25 cellular contexts compared by ENCODE assay signal in the genomic region with DNA sequence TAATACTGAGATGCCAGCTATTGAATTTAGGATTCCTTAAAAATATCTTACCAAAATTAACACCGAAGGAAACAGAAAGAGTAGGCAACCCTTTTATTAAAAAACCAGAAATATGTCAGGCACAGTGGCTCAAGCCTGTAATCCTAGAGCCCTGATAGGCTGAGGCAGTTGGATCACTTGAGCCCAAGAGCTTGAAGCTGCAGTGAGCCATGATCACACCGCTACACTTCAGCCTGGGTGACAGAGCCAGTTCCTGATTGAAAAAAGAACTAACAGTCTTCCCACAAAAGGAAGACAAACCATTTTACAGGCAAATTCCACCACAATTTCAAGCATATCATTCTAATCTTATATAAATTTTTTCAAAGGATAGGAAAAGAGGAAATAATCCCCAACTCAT. TPM values are rescaled to one million over a fixed set of nuclear protein-coding genes. Genes with fewer than 3 reads are reported as not detected.
"Had no signal": no experiment of that assay in that cellular context is flagged by ENCODE, and none has a peak within 500 bp of the region (broad histone marks: within the 10 kb centered on the region; RNA-seq: fewer than 3 reads in every experiment).

No MANE protein-coding gene starts in this region.

- H3K4me1 Mint-ChIP-seq: naive thymus-derived CD8-positive, alpha-beta T cell had no signal

- H3K27me3 ChIP-seq: left lung, ovary, right atrium auricular region, right lobe of liver, stomach, testis, tibial artery, uterus had no signal

- H3K36me3 ChIP-seq: ovary, uterus had no signal

- H3K4me1 ChIP-seq: left lung, lower lobe of right lung, right atrium auricular region, right lobe of liver, stomach, testis, tibial artery, uterus had no signal

- H3K4me3 Mint-ChIP-seq: immature natural killer cell; naive thymus-derived CD8-positive, alpha-beta T cell; stimulated activated naive B cell treated with anti-CD40 and anti-IgM and Interleukin-4, amounts not matched to agents 10 μg/mL and 1 μg/mL and 100 μg/mL, for 72 hours had no signal

- H3K27ac Mint-ChIP-seq: progenitor cell of endocrine pancreas; stimulated activated naive B cell treated with anti-CD40 and anti-IgM and Interleukin-4, amounts not matched to agents 10 μg/mL and 1 μg/mL and 100 μg/mL, for 72 hours had no signal

- DNase-seq: hypothalamus; immature natural killer cell; kidney; left colon; left lung; lower lobe of right lung; mammary epithelial cell; mesenchymal stem cell; naive thymus-derived CD8-positive, alpha-beta T cell; ovary; right lobe of liver; stimulated activated CD4-positive, alpha-beta T cell treated with anti-CD3 and anti-CD28 coated beads, Interleukin-12 subunit alpha, Interleukin-12 subunit beta, amount 100 ng/mL, for 4 hours; stimulated activated CD4-positive, alpha-beta T cell treated with anti-CD3 and anti-CD28 coated beads, Interleukin-15, amount 100 ng/mL, for 24 hours; stimulated activated CD4-positive, alpha-beta T cell treated with anti-CD3 and anti-CD28 coated beads, Interleukin-2, amount 100 ng/mL, for 24 hours; stimulated activated CD4-positive, alpha-beta T cell treated with anti-CD3 and anti-CD28 coated beads, Interleukin-4, amount 100 ng/mL, for 1 hour; stimulated activated naive B cell treated with anti-CD40 and anti-IgM and Interleukin-4, amounts not matched to agents 10 μg/mL and 1 μg/mL and 100 μg/mL, for 72 hours; stimulated activated naive CD8-positive, alpha-beta T cell treated with anti-CD3 and anti-CD28 coated beads, Interleukin-15, Interleukin-2, amounts not matched to agents 100 U/mL and 50 U/mL, for 24 hours; stomach; testis; tibial artery; trophoblast cell; uterus had no signal

- H3K9me3 Mint-ChIP-seq: immature natural killer cell had no signal

- H3K27ac ChIP-seq: left lung, lower lobe of right lung, ovary, right atrium auricular region, right lobe of liver, stomach, testis, tibial artery, uterus had no signal

- H3K9me3 ChIP-seq: right lobe of liver, testis, uterus had no signal

- H3K27me3 Mint-ChIP-seq: naive thymus-derived CD8-positive, alpha-beta T cell; progenitor cell of endocrine pancreas; stimulated activated naive B cell treated with anti-CD40 and anti-IgM and Interleukin-4, amounts not matched to agents 10 μg/mL and 1 μg/mL and 100 μg/mL, for 72 hours had no signal

- ATAC-seq: left colon; left lung; lower lobe of right lung; naive thymus-derived CD8-positive, alpha-beta T cell; right lobe of liver; stimulated activated naive B cell treated with anti-CD40 and anti-IgM and Interleukin-4, amounts not matched to agents 10 μg/mL and 1 μg/mL and 100 μg/mL, for 72 hours; stimulated activated naive CD8-positive, alpha-beta T cell treated with anti-CD3 and anti-CD28 coated beads, Interleukin-15, Interleukin-2, amounts not matched to agents 100 U/mL and 50 U/mL, for 24 hours had no signal

- H3K4me3 ChIP-seq: left lung, lower lobe of right lung, ovary, right atrium auricular region, right lobe of liver, stomach, testis, tibial artery, uterus had no signal

RNA-seq across cellular contexts. Expression of a gene that starts 15.6 kb away (rescaled TPM):
- polyA plus RNA-seq: neural cell had no signal

RNA-seq across cellular contexts. Expression of a gene that starts 43.2 kb away (rescaled TPM):
- polyA plus RNA-seq: neural cell had no signal
